ENCODE assay signal across 19 cellular contexts in genomic region chr10:95377950-95378349, GRCh38.
DNase-seq lines count a peak whose midpoint lies in the region; ATAC-seq and TF ChIP-seq lines count a peak whose summit lies in the region.
"Had no signal": no experiment of that assay in that cellular context is flagged by ENCODE, and none has a peak within 500 bp of the region (broad histone marks: within the 10 kb centered on the region; RNA-seq: fewer than 3 reads in every experiment).

No MANE protein-coding gene starts in this region.

- ATAC-seq in GM19467 (IDR thresholded peaks at IDR 0.05; ENCODE audit: unreplicated experiment), result no peak
- ATAC-seq: activated CD8-positive, alpha-beta memory T cell treated with anti-CD3 and anti-CD28 coated beads, Interleukin-2, amount 10 ng/mL, durations not matched to agents 7 days and 5 days; activated T-helper 17 cell treated with anti-CD3 and anti-CD28 coated beads, Interleukin-2, amount 50 U/mL, for 72 hours; GM12878; left colon had no signal

- peaks cover 12 to 70% of the 10 kb centered on the region in 2 donors for H3K4me1 ChIP-seq in ascending aorta
- no peaks in the 10 kb centered on the region for H3K4me1 ChIP-seq in prostate gland (replicated peaks)
- H3K4me1 ChIP-seq in transverse colon, result peaks cover 0 to 23% (median 4%) of the 10 kb centered on the region in 4 donors

- in situ Hi-C loops in transverse colon (cut with MboI; ENCODE audit: low pct_ligation_motif_present in 1 of 4, low pct_unique_long_range_greater_than_20kb in 1 of 4, low sequenced_read_pairs in 3 of 4), result loop anchor here in 2 of 4 donors (5.0 to 25.0 kb wide), 3 partner anchors 224 to 459 kb away; no protein-coding TSS in a partner anchor

- TF ChIP-seq CTCF in ascending aorta (IDR thresholded peaks at IDR 0.05) (no peak), prostate gland (IDR thresholded peaks at IDR 0.05) (no peak), transverse colon (IDR thresholded peaks at IDR 0.05) (no peak)

- H3K27ac ChIP-seq in ascending aorta (peak overlapping the region; percentile 74 to 89), prostate gland (peak overlapping the region; percentile 11 to 50), transverse colon (peak overlapping the region; percentile 8 to 60 (median 27))
- H3K27ac ChIP-seq: epithelial cell of prostate had no signal

- intact Hi-C loops in ascending aorta (cut with DNase I), result loop anchor here (5.0 kb wide), 2 partner anchors 39 to 179 kb away; no protein-coding TSS in a partner anchor
- intact Hi-C loops in prostate gland (cut with DNase I), result no loop called here
- intact Hi-C loops in transverse colon (cut with DNase I; ENCODE audit: low total_unique reads), result loop anchor here (5.0 kb wide), 1 partner anchor 224 kb away; no protein-coding TSS in a partner anchor

- TF ChIP-seq EP300 in transverse colon (IDR thresholded peaks at IDR 0.05; ENCODE audit: low read depth), result no peak

- no peaks in the 10 kb centered on the region for H3K27me3 ChIP-seq in ascending aorta
- no peaks in the 10 kb centered on the region for H3K27me3 ChIP-seq in prostate gland (replicated peaks; ENCODE audit: insufficient read depth)
- H3K27me3 ChIP-seq in transverse colon, result no peaks in the 10 kb centered on the region

- H3K36me3 ChIP-seq in ascending aorta, result peaks cover 64 to 77% of the 10 kb centered on the region in 2 donors
- H3K36me3 ChIP-seq in prostate gland, result no peaks in the 10 kb centered on the region
- H3K36me3 ChIP-seq in transverse colon, result peaks cover 0 to 6% (median 0%) of the 10 kb centered on the region in 4 donors
- H3K36me3 ChIP-seq: MG63 had no signal

- no peak overlapping the region for H3K4me3 ChIP-seq in ascending aorta
- no peak overlapping the region for H3K4me3 ChIP-seq in prostate gland
- H3K4me3 ChIP-seq in transverse colon, result no peak overlapping the region
- H3K4me3 ChIP-seq: GM12878, MG63 had no signal

- DNase-seq in ascending aorta (ENCODE audit: low spot score in 2 of 2) (no peak), fibroblast of peridontal ligament (ENCODE audit: extremely low read depth) (peak; percentile 14), prostate gland (ENCODE audit: low spot score) (no peak), transverse colon (no peak), NCI-H1436 treated with DMSO at 0.1 percent for 48 hours (lab: John Stamatoyannopoulos, UW) (no peak)
- no peak for DNase-seq in stimulated activated CD8-positive, alpha-beta memory T cell treated with anti-CD3 and anti-CD28 coated beads, Interleukin-4, amount 100 ng/mL, for 48 hours
- DNase-seq: activated CD4-positive, alpha-beta T cell treated with anti-CD3 and anti-CD28 coated beads for 4 hours; activated CD8-positive, alpha-beta memory T cell treated with anti-CD3 and anti-CD28 coated beads, Interleukin-2, amount 10 ng/mL, durations not matched to agents 7 days and 5 days; activated naive CD8-positive, alpha-beta T cell treated with anti-CD3 and anti-CD28 coated beads, Interleukin-2, amount 10 ng/mL, durations not matched to agents 7 days and 5 days; CD8-positive, alpha-beta memory T cell; left colon; MG63; NCI-H1417 treated with DMSO at 0.1 percent for 48 hours; NCI-H526 treated with DMSO at 0.1 percent for 48 hours; stimulated activated CD4-positive, alpha-beta T cell treated with anti-CD3 and anti-CD28 coated beads, Interleukin-4, amount 100 ng/mL, for 4 hours had no signal

- 57% methylated on average over 2 of the region's 2 CpGs for WGBS in prostate gland
- WGBS in transverse colon (ENCODE audit: low coverage in 1 of 2), 2 donors, result 29 to 51% methylated on average over 2 of the region's 2 CpGs

- H3K9me3 ChIP-seq in ascending aorta, result no peaks in the 10 kb centered on the region
- H3K9me3 ChIP-seq in prostate gland, result no peaks in the 10 kb centered on the region
- no peaks in the 10 kb centered on the region for H3K9me3 ChIP-seq in transverse colon

- no peak for TF ChIP-seq POLR2A in prostate gland (IDR thresholded peaks at IDR 0.05)
- no peak for TF ChIP-seq POLR2A in transverse colon (IDR thresholded peaks at IDR 0.05)

Comparison
In these comparisons a context has a peak if more than half of its experiments do, and no peak if none do; other contexts are left out.
1. H3K27ac ChIP-seq: peak in every context shown above with its lines; median percentile 82 in ascending aorta; 30 in prostate gland; 27 in transverse colon.